10 cellular contexts compared by ENCODE assay signal in the genomic region with DNA sequence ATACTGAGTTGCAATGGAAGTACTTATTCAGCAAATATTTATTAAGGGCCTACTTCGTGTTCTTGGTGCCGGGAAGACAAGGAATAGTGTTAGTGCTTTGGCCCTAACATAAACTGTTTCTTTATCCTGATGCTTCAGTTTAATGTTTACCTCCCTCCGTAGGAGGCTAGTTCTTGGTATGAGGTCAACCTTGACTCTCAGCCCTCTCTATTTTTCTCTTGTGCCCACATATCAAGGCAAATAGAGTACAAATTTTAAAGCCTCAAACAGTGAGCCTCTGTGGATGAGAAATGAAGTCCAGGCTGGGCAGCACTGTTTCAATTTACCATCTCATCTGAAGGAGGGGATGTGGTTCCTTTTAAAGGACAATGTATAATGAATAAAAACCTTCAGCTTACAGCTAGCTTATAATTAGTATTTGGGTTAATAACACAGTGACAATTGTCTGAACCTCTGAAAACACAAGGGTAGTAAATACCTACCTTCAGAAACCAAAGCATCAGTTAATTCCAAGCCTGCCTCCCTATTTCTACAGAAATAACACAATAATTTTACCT.
DNase-seq lines count a peak whose midpoint lies in the region; ATAC-seq, FAIRE-seq and TF ChIP-seq lines count a peak whose summit lies in the region.
"Had no signal": no experiment of that assay in that cellular context is flagged by ENCODE, and none has a peak within 500 bp of the region (broad histone marks: within the 10 kb centered on the region; RNA-seq: fewer than 3 reads in every experiment).

No MANE protein-coding gene starts in this region.

- no peak overlapping the region for H3K9ac ChIP-seq in keratinocyte (ENCODE audit: control insufficient read depth, extremely low read depth, insufficient read depth, low read length)

- no peak overlapping the region for H2AFZ ChIP-seq in keratinocyte (ENCODE audit: control insufficient read depth, low read length)

- no peak overlapping the region for H3K4me3 Mint-ChIP-seq in activated CD4-positive, alpha-beta memory T cell treated with anti-CD3 and anti-CD28 coated beads for 36 hours

- H4K20me1 ChIP-seq in keratinocyte (ENCODE audit: control insufficient read depth, extremely low read depth, insufficient read depth, low read length) = no peaks in the 10 kb centered on the region

- DNase-seq in keratinocyte (ENCODE audit: low read depth, low spot score) (no peak), smooth muscle cell of the brain vasculature (ENCODE audit: low read depth, low spot score) (peak; percentile 40)
- no peak for DNase-seq in activated CD4-positive, alpha-beta memory T cell treated with anti-CD3 and anti-CD28 coated beads for 36 hours
- no peak for DNase-seq in stimulated activated naive CD4-positive, alpha-beta T cell (lab: John Stamatoyannopoulos, UW)
- DNase-seq in activated CD4-positive, alpha-beta T cell treated with anti-CD3 and anti-CD28 coated beads for 48 hours = no peak
- DNase-seq: DND-41, Kasumi-1 had no signal

- H3K27ac ChIP-seq in keratinocyte (ENCODE audit: control insufficient read depth, insufficient read depth, low read length) = no peak overlapping the region

- ATAC-seq in GM19467 (IDR thresholded peaks at IDR 0.05; ENCODE audit: unreplicated experiment) = peak; percentile 43
- ATAC-seq in HG03520 (IDR thresholded peaks at IDR 0.05; ENCODE audit: unreplicated experiment) = peak; percentile 51
- ATAC-seq in GM18868 (IDR thresholded peaks at IDR 0.05; ENCODE audit: unreplicated experiment) = no peak

- H3K27ac Mint-ChIP-seq in activated CD4-positive, alpha-beta memory T cell treated with anti-CD3 and anti-CD28 coated beads for 36 hours = no peak overlapping the region

- H3K4me3 ChIP-seq in keratinocyte (ENCODE audit: control insufficient read depth in 2 of 3, extremely low read depth in 1 of 3, insufficient read depth in 2 of 3, low read depth in 1 of 3, low read length in 3 of 3) = no peak overlapping the region

- no peaks in the 10 kb centered on the region for H3K4me1 Mint-ChIP-seq in activated CD4-positive, alpha-beta memory T cell treated with anti-CD3 and anti-CD28 coated beads for 36 hours (ENCODE audit: low read depth)

- no peak overlapping the region for H3K4me2 ChIP-seq in keratinocyte (ENCODE audit: control insufficient read depth, extremely low read depth, insufficient read depth, low read depth, low read length)

- H3K9me3 Mint-ChIP-seq in activated CD4-positive, alpha-beta memory T cell treated with anti-CD3 and anti-CD28 coated beads for 36 hours = no peaks in the 10 kb centered on the region

- dilution Hi-C loops in keratinocyte (cut with MboI; ENCODE audit: extremely low pct_ligation_motif_present, low sequenced_read_pairs) = no loop called here

- no peaks in the 10 kb centered on the region for H3K27me3 Mint-ChIP-seq in activated CD4-positive, alpha-beta memory T cell treated with anti-CD3 and anti-CD28 coated beads for 36 hours

- peak; percentile 29 for FAIRE-seq in keratinocyte (lab: Jason Lieb, UNC)

- POLR2A ChIA-PET in activated CD4-positive, alpha-beta memory T cell treated with anti-CD3 and anti-CD28 coated beads for 36 hours (lab: Charles Lee) = no interaction called here

- no peaks in the 10 kb centered on the region for H3K36me3 Mint-ChIP-seq in activated CD4-positive, alpha-beta memory T cell treated with anti-CD3 and anti-CD28 coated beads for 36 hours

- intact Hi-C loops in activated CD4-positive, alpha-beta memory T cell treated with anti-CD3 and anti-CD28 coated beads for 36 hours (cut with micrococcal nuclease) = no loop called here

- H3K9me1 ChIP-seq in keratinocyte (ENCODE audit: control insufficient read depth, extremely low read depth, insufficient read depth, low read length) = peaks cover 3% of the 10 kb centered on the region

- CTCF ChIA-PET in activated CD4-positive, alpha-beta memory T cell treated with anti-CD3 and anti-CD28 coated beads for 36 hours (lab: Charles Lee) = no interaction called here

- H3K79me2 ChIP-seq in keratinocyte (ENCODE audit: control insufficient read depth, insufficient read depth, low read length) = peaks cover 54% of the 10 kb centered on the region

- H3K9me3 ChIP-seq in keratinocyte (ENCODE audit: control insufficient read depth, low read depth, low read length) = no peaks in the 10 kb centered on the region

- no peaks in the 10 kb centered on the region for H3K27me3 ChIP-seq in keratinocyte (ENCODE audit: control insufficient read depth, extremely low read depth, insufficient read depth, low read length)

- H3K36me3 ChIP-seq in keratinocyte (ENCODE audit: control insufficient read depth in 2 of 2, extremely low read depth in 1 of 2, insufficient read depth in 2 of 2, low read length in 2 of 2) = no peaks in the 10 kb centered on the region

- no peak for TF ChIP-seq CTCF in keratinocyte (optimal IDR thresholded peaks at IDR 0.05 in 1 of 3, IDR thresholded peaks at IDR 0.05 in 1 of 3, conservative IDR thresholded peaks at IDR 0.05 in 1 of 3; ENCODE audit: extremely low read depth in 1 of 3, insufficient read depth in 2 of 3, low read length in 3 of 3)

- H3K4me1 ChIP-seq in keratinocyte (ENCODE audit: control insufficient read depth, extremely low read depth, insufficient read depth, low read length) = peaks cover 29% of the 10 kb centered on the region
